Comparison of ENCODE assay signal across 16 cellular contexts in the genomic region with DNA sequence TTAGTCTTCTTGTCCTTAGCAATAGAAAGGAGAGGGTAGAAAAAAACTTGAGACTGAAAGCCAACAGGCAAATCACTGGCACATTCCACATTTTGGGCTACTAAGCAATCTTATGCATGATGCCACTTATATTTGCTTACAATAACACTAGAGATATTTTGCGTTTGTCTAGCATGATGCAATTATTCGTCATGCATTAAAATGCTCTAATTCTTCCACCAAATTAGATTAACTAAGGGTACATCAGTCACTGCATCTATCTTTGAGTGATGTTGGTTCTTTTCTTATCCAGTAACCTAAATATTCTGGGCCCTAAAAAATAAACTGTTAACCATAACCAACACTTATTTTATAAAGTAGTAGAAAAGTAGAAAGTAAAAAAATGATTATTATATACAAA.
A peak's percentile ranks its signal among the peaks of the same experiment; 100 is the strongest.
DNase-seq lines count a peak whose midpoint lies in the region; ATAC-seq, FAIRE-seq and TF ChIP-seq lines count a peak whose summit lies in the region.
"Had no signal": no experiment of that assay in that cellular context is flagged by ENCODE, and none has a peak within 500 bp of the region (broad histone marks: within the 10 kb centered on the region; RNA-seq: fewer than 3 reads in every experiment).

No MANE protein-coding gene starts in this region.

- TF ChIP-seq CTCF in AG10803 (conservative IDR thresholded peaks at IDR 0.05; ENCODE audit: low read length) (no peak), IMR-90 (conservative IDR thresholded peaks at IDR 0.05; ENCODE audit: low read depth, low read length) (no peak), bronchial epithelial cell (IDR thresholded peaks at IDR 0.05; ENCODE audit: insufficient read depth, low read length, severe bottlenecking) (no peak), fibroblast of pulmonary artery (IDR thresholded peaks at IDR 0.05; ENCODE audit: low read length, missing control alignments) (no peak), type B pancreatic cell (conservative IDR thresholded peaks at IDR 0.05) (no peak)

- POLR2A ChIA-PET in IMR-90 (lab: Charles Lee; ENCODE audit: unreplicated experiment), result no interaction called here

- H2AFZ ChIP-seq in IMR-90 (replicated peaks; ENCODE audit: low read length, poor library complexity), result no peak overlapping the region

- no peak for TF ChIP-seq RAD21 in IMR-90 (IDR thresholded peaks at IDR 0.05; ENCODE audit: low read length)

- no peaks in the 10 kb centered on the region for H3K4me1 Mint-ChIP-seq in type B pancreatic cell (ENCODE audit: unreplicated experiment)
- H3K4me1 Mint-ChIP-seq: CD8-positive, alpha-beta memory T cell had no signal

- no peak overlapping the region for H2BK5ac ChIP-seq in IMR-90 (ENCODE audit: low read depth, low read length, poor library complexity, severe bottlenecking)

- no peak overlapping the region for H2AK5ac ChIP-seq in IMR-90 (ENCODE audit: low read depth, low read length)

- H3K27ac ChIP-seq in IMR-90 (ENCODE audit: insufficient read depth, low read length), result no peak overlapping the region
- H3K27ac ChIP-seq: BLaER1 had no signal

- BruUV-seq in IMR-90 (replicated peaks; lab: Mats Ljungman, UMichigan), result no TSS peak

- no peak overlapping the region for H4K5ac ChIP-seq in IMR-90 (ENCODE audit: low read depth, low read length)

- H4K91ac ChIP-seq in IMR-90 (ENCODE audit: insufficient read depth, low read depth, low read length), result no peak overlapping the region

- no peaks in the 10 kb centered on the region for H3K27me3 ChIP-seq in IMR-90 (ENCODE audit: control insufficient read depth, insufficient read depth, low read length)
- H3K27me3 ChIP-seq in bronchial epithelial cell (ENCODE audit: control insufficient read depth, insufficient read depth, low read length), result no peaks in the 10 kb centered on the region
- H3K27me3 ChIP-seq: BLaER1 had no signal

- H3K36me3 ChIP-seq in IMR-90 (ENCODE audit: control insufficient read depth, insufficient read depth, low read length), result no peaks in the 10 kb centered on the region
- no peaks in the 10 kb centered on the region for H3K36me3 ChIP-seq in bronchial epithelial cell (ENCODE audit: control insufficient read depth, insufficient read depth, low read length)
- H3K36me3 ChIP-seq: BLaER1 had no signal

- dilution Hi-C loops in IMR-90 (cut with HindIII; ENCODE audit: low sequenced_read_pairs, unreplicated experiment), result no loop called here

- H3K4me2 ChIP-seq in IMR-90 (ENCODE audit: low read depth, low read length), result no peak overlapping the region
- H3K4me2 ChIP-seq: BLaER1 had no signal

- peak; percentile 2 for DNase-seq in AG10803 (ENCODE audit: low read depth)
- DNase-seq in IMR-90, result peak; percentile 7
- DNase-seq in bronchial epithelial cell (ENCODE audit: low read depth), result peak; percentile 7
- DNase-seq in fibroblast of pulmonary artery (ENCODE audit: low read depth), result peak; percentile 14
- DNase-seq in type B pancreatic cell (ENCODE audit: extremely low spot score, unreplicated experiment), result no peak
- DNase-seq in frontal cortex (ENCODE audit: low spot score in 2 of 2), result no peak
- DNase-seq: CD8-positive, alpha-beta memory T cell; DMS53; H7; MV-4-11; NCI-H1930; NCI-H345; NCI-H524 treated with DMSO at 0.1 percent for 48 hours had no signal

- TF ChIP-seq POLR2A in IMR-90 (IDR thresholded peaks at IDR 0.05; ENCODE audit: low read depth, low read length), result no peak

- H3K9me3 Mint-ChIP-seq in type B pancreatic cell, result no peaks in the 10 kb centered on the region

- no peak overlapping the region for H3K4ac ChIP-seq in IMR-90 (ENCODE audit: low read depth, low read length)

- no peak overlapping the region for H3K4me3 ChIP-seq in AG10803 (ENCODE audit: low read length)
- no peak overlapping the region for H3K4me3 ChIP-seq in IMR-90 (ENCODE audit: insufficient read depth, low read depth, low read length)
- no peak overlapping the region for H3K4me3 ChIP-seq in bronchial epithelial cell (ENCODE audit: low read depth, low read length)
- H3K4me3 ChIP-seq in fibroblast of pulmonary artery (replicated peaks; ENCODE audit: low read depth, low read length), result no peak overlapping the region
- H3K4me3 ChIP-seq: BLaER1 had no signal

- no CpG with 5 or more reads among the region's 2 CpGs for WGBS in IMR-90 (ENCODE audit: extremely low coverage in 2 of 2, insufficient read length in 1 of 2), 2 experiments

- no peak overlapping the region for H2BK20ac ChIP-seq in IMR-90 (ENCODE audit: low read depth, low read length)

- ATAC-seq in IMR-90 (ENCODE audit: low read depth), result no peak
- ATAC-seq in HG02840 (IDR thresholded peaks at IDR 0.05; ENCODE audit: low FRiP score, unreplicated experiment), result no peak
- no peak for ATAC-seq in HG02610 (IDR thresholded peaks at IDR 0.05; ENCODE audit: unreplicated experiment)

- H3K14ac ChIP-seq in IMR-90 (replicated peaks; ENCODE audit: low read depth, low read length), result no peak overlapping the region

- no peak overlapping the region for H3K27ac Mint-ChIP-seq in type B pancreatic cell
- H3K27ac Mint-ChIP-seq: CD8-positive, alpha-beta memory T cell had no signal

- in situ Hi-C loops in IMR-90 (cut with MboI; ENCODE audit: low sequenced_read_pairs), result no loop called here

- H3K23ac ChIP-seq in IMR-90 (ENCODE audit: low read depth, low read length), result no peak overlapping the region

- no peak overlapping the region for H3K4me3 Mint-ChIP-seq in type B pancreatic cell
- H3K4me3 Mint-ChIP-seq: CD8-positive, alpha-beta memory T cell had no signal

- H3K79me1 ChIP-seq in IMR-90 (ENCODE audit: low read depth in 1 of 2, low read length in 2 of 2), result no peaks in the 10 kb centered on the region

- intact Hi-C loops in IMR-90 (cut with micrococcal nuclease), result no loop called here

- no peak overlapping the region for H3K9ac ChIP-seq in IMR-90 (ENCODE audit: low read depth, low read length)
- H3K9ac ChIP-seq: BLaER1 had no signal

- H3K9me3 ChIP-seq in IMR-90 (ENCODE audit: control insufficient read depth, insufficient read depth, low read length), result no peaks in the 10 kb centered on the region; the same call in 1 of the 2 replicates
- H3K9me3 ChIP-seq: BLaER1 had no signal

- no peaks in the 10 kb centered on the region for H4K20me1 ChIP-seq in IMR-90 (ENCODE audit: insufficient read depth, low read length)
- H4K20me1 ChIP-seq: BLaER1 had no signal

- no peak overlapping the region for H4K8ac ChIP-seq in IMR-90 (ENCODE audit: low read depth in 2 of 2, low read length in 2 of 2)

- H3K18ac ChIP-seq in IMR-90 (ENCODE audit: low read depth, low read length), result no peak overlapping the region

- H3K36me3 Mint-ChIP-seq in type B pancreatic cell, result no peaks in the 10 kb centered on the region
- H3K36me3 Mint-ChIP-seq: CD8-positive, alpha-beta memory T cell had no signal

- H2BK15ac ChIP-seq in IMR-90 (ENCODE audit: low read depth, low read length), result no peak overlapping the region

- FAIRE-seq in bronchial epithelial cell (lab: Jason Lieb, UNC) (no peak), frontal cortex (lab: Jason Lieb, UNC) (no peak)

- H3K56ac ChIP-seq in IMR-90 (ENCODE audit: extremely low read depth, insufficient read depth, low read length), result no peak overlapping the region

- no peak overlapping the region for H2AK9ac ChIP-seq in IMR-90 (replicated peaks; ENCODE audit: low read depth, low read length, poor library complexity)

- H3K4me1 ChIP-seq in IMR-90 (ENCODE audit: control insufficient read depth, insufficient read depth, low read length), result no peaks in the 10 kb centered on the region
- H3K4me1 ChIP-seq: BLaER1 had no signal

- H2BK120ac ChIP-seq in IMR-90 (ENCODE audit: low read depth, low read length), result no peak overlapping the region

- CTCF ChIA-PET in IMR-90 (lab: Yijun Ruan, JAX), result no interaction called here

- no peaks in the 10 kb centered on the region for H3K27me3 Mint-ChIP-seq in type B pancreatic cell
- H3K27me3 Mint-ChIP-seq: CD8-positive, alpha-beta memory T cell had no signal

- H3K9me1 ChIP-seq in IMR-90 (ENCODE audit: insufficient read depth, low read length), result no peaks in the 10 kb centered on the region

TF ChIP-seq in IMR-90, 13 proteins besides CTCF, POLR2A, EP300 and RAD21:
- peak; percentile 40; the same call in 1 of the 2 replicates for TF ChIP-seq CEBPB (IDR thresholded peaks at IDR 0.05; ENCODE audit: low read depth, low read length)
- no peak for TF ChIP-seq BHLHE40 (IDR thresholded peaks at IDR 0.05; ENCODE audit: low read depth, low read length)
- no peak for TF ChIP-seq FOS (IDR thresholded peaks at IDR 0.05; ENCODE audit: low read depth, low read length)
- TF ChIP-seq MAZ (IDR thresholded peaks at IDR 0.05; ENCODE audit: borderline replicate concordance, low read depth, low read length), result no peak
- no peak for TF ChIP-seq SMC3 (IDR thresholded peaks at IDR 0.05; ENCODE audit: low read depth, low read length)

Comparison
In these comparisons a context has a peak if more than half of its experiments do, and no peak if none do; other contexts are left out.
1. DNase-seq: peak in AG10803 (single experiment), IMR-90 (single experiment), bronchial epithelial cell (single experiment) and fibroblast of pulmonary artery (single experiment); none in type B pancreatic cell (single experiment) and frontal cortex (0 of 2).